ENCODE assay signal across 1 cellular context in the genomic region with DNA sequence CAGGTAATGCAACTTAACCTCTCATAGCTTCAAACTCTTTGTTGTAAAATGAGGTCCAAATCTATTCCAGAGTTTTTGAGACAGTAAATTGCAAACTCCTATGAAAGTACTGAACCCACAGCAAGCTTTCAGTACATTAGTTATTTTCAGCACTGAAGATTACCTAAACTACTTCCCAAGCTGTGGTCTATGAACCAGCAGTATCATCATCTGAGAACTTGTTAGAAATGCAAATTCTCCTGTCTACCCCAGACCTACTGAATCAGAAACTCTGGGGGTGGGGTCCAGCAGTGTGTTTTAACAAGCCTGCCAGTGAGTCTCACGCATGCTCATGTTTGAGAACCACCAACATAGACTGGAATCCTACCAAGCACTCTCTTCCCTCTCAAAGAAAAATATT.
TF ChIP-seq lines count a peak whose summit lies in the region.

No MANE protein-coding gene starts in this region.

TF ChIP-seq in K562, 482 proteins besides CTCF, POLR2A, EP300 and RAD21 (continued from another document):
- TF ChIP-seq ZNF143 (CRISPR knock-in tag; IDR thresholded peaks at IDR 0.05) = no peak
- TF ChIP-seq BCOR (IDR thresholded peaks at IDR 0.05) = no peak
